In the genomic region with DNA sequence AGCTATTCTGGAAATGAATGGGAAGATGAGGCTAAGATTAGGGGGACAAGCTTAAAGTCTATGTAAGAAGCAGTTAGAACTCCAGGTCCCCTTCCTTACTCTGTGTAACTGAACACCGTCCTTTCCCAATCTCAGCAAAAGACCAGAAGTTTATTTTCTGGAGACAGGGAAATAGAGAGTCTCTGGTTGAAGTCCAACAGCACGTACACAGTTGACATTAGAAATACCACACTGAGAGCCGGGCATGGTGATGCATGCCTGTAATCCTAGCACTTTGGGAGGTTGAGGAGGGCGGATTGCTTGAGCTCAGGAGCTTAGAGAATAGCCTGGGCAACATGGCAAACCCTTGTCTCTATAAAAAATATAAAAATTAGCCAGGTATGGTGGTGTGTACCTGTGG, we compare ENCODE assay signal across 17 cellular contexts.
DNase-seq lines count a peak whose midpoint lies in the region; ATAC-seq and TF ChIP-seq lines count a peak whose summit lies in the region.
"Had no signal": no experiment of that assay in that cellular context is flagged by ENCODE, and none has a peak within 500 bp of the region (broad histone marks: within the 10 kb centered on the region; RNA-seq: fewer than 3 reads in every experiment).

No MANE protein-coding gene starts in this region.

- intact Hi-C loops in activated naive CD4-positive, alpha-beta T cell treated with anti-CD3 and anti-CD28 coated beads for 36 hours (cut with micrococcal nuclease) = no loop called here

- H3K4me1 Mint-ChIP-seq in activated naive CD4-positive, alpha-beta T cell treated with anti-CD3 and anti-CD28 coated beads for 36 hours (ENCODE audit: low read depth) = peaks cover 62% of the 10 kb centered on the region
- peaks cover 28% of the 10 kb centered on the region for H3K4me1 Mint-ChIP-seq in T-helper 17 cell
- H3K4me1 Mint-ChIP-seq in stimulated activated memory B cell treated with anti-CD40 and anti-IgM and Interleukin-4, amounts not matched to agents 10 μg/mL and 1 μg/mL and 100 μg/mL, for 72 hours = peaks cover 35% of the 10 kb centered on the region

- in situ Hi-C loops in HAP-1 (cut with MboI; ENCODE audit: low sequenced_read_pairs) = no loop called here

- H3K9me3 Mint-ChIP-seq in activated naive CD4-positive, alpha-beta T cell treated with anti-CD3 and anti-CD28 coated beads for 36 hours = peaks cover 16% of the 10 kb centered on the region
- H3K9me3 Mint-ChIP-seq in stimulated activated memory B cell treated with anti-CD40 and anti-IgM and Interleukin-4, amounts not matched to agents 10 μg/mL and 1 μg/mL and 100 μg/mL, for 72 hours = peaks cover 8% of the 10 kb centered on the region

- H3K27me3 ChIP-seq in HAP-1 (ENCODE audit: low read depth) = no peaks in the 10 kb centered on the region

- no peak for ATAC-seq in T-helper 17 cell
- no peak for ATAC-seq in stimulated activated memory B cell treated with anti-CD40 and anti-IgM and Interleukin-4, amounts not matched to agents 10 μg/mL and 1 μg/mL and 100 μg/mL, for 72 hours
- no peak for ATAC-seq in HG03378 (IDR thresholded peaks at IDR 0.05; ENCODE audit: unreplicated experiment)
- ATAC-seq: A549; stimulated activated naive CD8-positive, alpha-beta T cell treated with anti-CD3 and anti-CD28 coated beads, Interleukin-15, amount 100 ng/mL, for 72 hours had no signal

- H3K27ac Mint-ChIP-seq in activated naive CD4-positive, alpha-beta T cell treated with anti-CD3 and anti-CD28 coated beads for 36 hours = peak overlapping the region; percentile 14
- peak overlapping the region; percentile 98 for H3K27ac Mint-ChIP-seq in T-helper 17 cell
- H3K27ac Mint-ChIP-seq in stimulated activated memory B cell treated with anti-CD40 and anti-IgM and Interleukin-4, amounts not matched to agents 10 μg/mL and 1 μg/mL and 100 μg/mL, for 72 hours = peak overlapping the region; percentile 74
- H3K27ac Mint-ChIP-seq: stimulated activated naive CD8-positive, alpha-beta T cell treated with anti-CD3 and anti-CD28 coated beads, Interleukin-15, amount 100 ng/mL, for 72 hours had no signal

- H3K4me3 Mint-ChIP-seq in activated naive CD4-positive, alpha-beta T cell treated with anti-CD3 and anti-CD28 coated beads for 36 hours = no peak overlapping the region
- H3K4me3 Mint-ChIP-seq in T-helper 17 cell = no peak overlapping the region
- no peak overlapping the region for H3K4me3 Mint-ChIP-seq in stimulated activated memory B cell treated with anti-CD40 and anti-IgM and Interleukin-4, amounts not matched to agents 10 μg/mL and 1 μg/mL and 100 μg/mL, for 72 hours
- H3K4me3 Mint-ChIP-seq: stimulated activated naive CD8-positive, alpha-beta T cell treated with anti-CD3 and anti-CD28 coated beads, Interleukin-15, amount 100 ng/mL, for 72 hours had no signal

- H3K9me3 ChIP-seq in T-helper 17 cell (ENCODE audit: control insufficient read depth, low read length, poor library complexity, severe bottlenecking) = peaks cover 6% of the 10 kb centered on the region
- H3K9me3 ChIP-seq in HAP-1 = no peaks in the 10 kb centered on the region

- no peaks in the 10 kb centered on the region for H3K27me3 Mint-ChIP-seq in activated naive CD4-positive, alpha-beta T cell treated with anti-CD3 and anti-CD28 coated beads for 36 hours (ENCODE audit: low read depth)
- H3K27me3 Mint-ChIP-seq in T-helper 17 cell = no peaks in the 10 kb centered on the region
- H3K27me3 Mint-ChIP-seq in stimulated activated memory B cell treated with anti-CD40 and anti-IgM and Interleukin-4, amounts not matched to agents 10 μg/mL and 1 μg/mL and 100 μg/mL, for 72 hours = no peaks in the 10 kb centered on the region
- H3K27me3 Mint-ChIP-seq: stimulated activated naive CD8-positive, alpha-beta T cell treated with anti-CD3 and anti-CD28 coated beads, Interleukin-15, amount 100 ng/mL, for 72 hours had no signal

- TF ChIP-seq CTCF in fibroblast of villous mesenchyme (IDR thresholded peaks at IDR 0.05; ENCODE audit: insufficient read depth, low read depth, low read length) = no peak

- no peak overlapping the region for H3K4me3 ChIP-seq in fibroblast of villous mesenchyme (ENCODE audit: low read depth, low read length)
- H3K4me3 ChIP-seq in HAP-1 = no peak overlapping the region
- H3K4me3 ChIP-seq: A549 had no signal

- CTCF ChIA-PET in activated naive CD4-positive, alpha-beta T cell treated with anti-CD3 and anti-CD28 coated beads for 36 hours (lab: Charles Lee) = interaction anchor here (0.9 to 1.7 kb wide), 3 partner anchors 11 to 159 kb away, joined by 3 read pairs; no protein-coding TSS in a partner anchor

- H3K36me3 ChIP-seq in HAP-1 (replicated peaks) = no peaks in the 10 kb centered on the region

- no peaks in the 10 kb centered on the region for H3K4me1 ChIP-seq in HAP-1

- H3K36me3 Mint-ChIP-seq in activated naive CD4-positive, alpha-beta T cell treated with anti-CD3 and anti-CD28 coated beads for 36 hours (ENCODE audit: low read depth) = peaks cover 45% of the 10 kb centered on the region
- peaks cover 13% of the 10 kb centered on the region for H3K36me3 Mint-ChIP-seq in T-helper 17 cell (ENCODE audit: low read depth)
- peaks cover 61% of the 10 kb centered on the region for H3K36me3 Mint-ChIP-seq in stimulated activated memory B cell treated with anti-CD40 and anti-IgM and Interleukin-4, amounts not matched to agents 10 μg/mL and 1 μg/mL and 100 μg/mL, for 72 hours

- no peak for DNase-seq in activated naive CD4-positive, alpha-beta T cell treated with anti-CD3 and anti-CD28 coated beads for 36 hours
- no peak for DNase-seq in activated naive CD4-positive, alpha-beta T cell treated with anti-CD3 and anti-CD28 coated beads, Interleukin-2, amount 50 U/mL, for 16 hours
- DNase-seq in T-helper 17 cell (no peak), fibroblast of villous mesenchyme (ENCODE audit: low read depth) (peak; percentile 45), HAP-1 (ENCODE audit: low spot score in 2 of 2) (no peak), mesenteric fat pad (ENCODE audit: low spot score) (no peak)
- DNase-seq: activated CD8-positive, alpha-beta memory T cell treated with anti-CD3 and anti-CD28 coated beads, Interleukin-2, amount 50 U/mL, for 48 hours; central memory CD4-positive, alpha-beta T cell; DND-41; foreskin melanocyte; Kasumi-1; NCI-H1694 treated with DMSO at 0.1 percent for 48 hours; NCI-H345; stimulated activated naive CD8-positive, alpha-beta T cell treated with anti-CD3 and anti-CD28 coated beads, Interleukin-15, amount 100 ng/mL, for 72 hours had no signal

Comparison
In these comparisons a context has a peak if more than half of its experiments do, and no peak if none do; other contexts are left out.
1. H3K27ac Mint-ChIP-seq: peak in every context shown above with its lines; median percentile 98 in T-helper 17 cell; 74 in stimulated activated memory B cell treated with anti-CD40 and anti-IgM and Interleukin-4, amounts not matched to agents 10 μg/mL and 1 μg/mL and 100 μg/mL, for 72 hours; 14 in activated naive CD4-positive, alpha-beta T cell treated with anti-CD3 and anti-CD28 coated beads for 36 hours.